ENCODE assay signal across 1 cellular context in the genomic region with DNA sequence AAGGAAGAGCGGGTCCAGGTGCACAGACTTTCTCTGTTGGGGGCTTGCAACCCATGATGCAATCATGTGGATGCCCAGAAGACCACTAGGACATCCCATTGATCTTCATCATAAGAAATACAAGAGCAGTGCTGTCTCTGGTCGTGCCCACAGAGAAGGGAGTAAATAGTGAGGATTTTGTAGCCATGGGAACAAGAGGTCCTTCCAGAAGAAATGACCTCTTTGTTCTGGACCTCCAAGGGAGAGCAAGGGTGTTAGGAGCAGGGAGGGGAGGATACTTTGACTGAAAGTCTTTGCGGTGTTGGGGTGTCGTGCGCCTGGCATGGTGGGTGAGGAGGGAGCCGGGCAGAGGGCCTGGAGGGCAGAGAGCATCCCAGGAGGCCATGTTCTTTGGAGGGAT.
TF ChIP-seq lines count a peak whose summit lies in the region.

No MANE protein-coding gene starts in this region.

TF ChIP-seq in HepG2, 621 proteins besides CTCF, POLR2A, EP300 and RAD21 (continued from another document):
- TF ChIP-seq, protein P1, sequence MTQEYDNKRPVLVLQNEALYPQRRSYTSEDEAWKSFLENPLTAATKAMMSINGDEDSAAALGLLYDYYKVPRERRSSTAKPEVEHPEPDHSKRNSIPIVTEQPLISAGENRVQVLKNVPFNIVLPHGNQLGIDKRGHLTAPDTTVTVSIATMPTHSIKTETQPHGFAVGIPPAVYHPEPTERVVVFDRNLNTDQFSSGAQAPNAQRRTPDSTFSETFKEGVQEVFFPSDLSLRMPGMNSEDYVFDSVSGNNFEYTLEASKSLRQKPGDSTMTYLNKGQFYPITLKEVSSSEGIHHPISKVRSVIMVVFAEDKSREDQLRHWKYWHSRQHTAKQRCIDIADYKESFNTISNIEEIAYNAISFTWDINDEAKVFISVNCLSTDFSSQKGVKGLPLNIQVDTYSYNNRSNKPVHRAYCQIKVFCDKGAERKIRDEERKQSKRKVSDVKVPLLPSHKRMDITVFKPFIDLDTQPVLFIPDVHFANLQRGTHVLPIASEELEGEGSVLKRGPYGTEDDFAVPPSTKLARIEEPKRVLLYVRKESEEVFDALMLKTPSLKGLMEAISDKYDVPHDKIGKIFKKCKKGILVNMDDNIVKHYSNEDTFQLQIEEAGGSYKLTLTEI (CRISPR knock-in tag; conservative IDR thresholded peaks at IDR 0.05) = no peak
- TF ChIP-seq, protein P2, sequence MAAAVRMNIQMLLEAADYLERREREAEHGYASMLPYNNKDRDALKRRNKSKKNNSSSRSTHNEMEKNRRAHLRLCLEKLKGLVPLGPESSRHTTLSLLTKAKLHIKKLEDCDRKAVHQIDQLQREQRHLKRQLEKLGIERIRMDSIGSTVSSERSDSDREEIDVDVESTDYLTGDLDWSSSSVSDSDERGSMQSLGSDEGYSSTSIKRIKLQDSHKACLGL (CRISPR knock-in tag; IDR thresholded peaks at IDR 0.05) = no peak
- TF ChIP-seq, protein P3, sequence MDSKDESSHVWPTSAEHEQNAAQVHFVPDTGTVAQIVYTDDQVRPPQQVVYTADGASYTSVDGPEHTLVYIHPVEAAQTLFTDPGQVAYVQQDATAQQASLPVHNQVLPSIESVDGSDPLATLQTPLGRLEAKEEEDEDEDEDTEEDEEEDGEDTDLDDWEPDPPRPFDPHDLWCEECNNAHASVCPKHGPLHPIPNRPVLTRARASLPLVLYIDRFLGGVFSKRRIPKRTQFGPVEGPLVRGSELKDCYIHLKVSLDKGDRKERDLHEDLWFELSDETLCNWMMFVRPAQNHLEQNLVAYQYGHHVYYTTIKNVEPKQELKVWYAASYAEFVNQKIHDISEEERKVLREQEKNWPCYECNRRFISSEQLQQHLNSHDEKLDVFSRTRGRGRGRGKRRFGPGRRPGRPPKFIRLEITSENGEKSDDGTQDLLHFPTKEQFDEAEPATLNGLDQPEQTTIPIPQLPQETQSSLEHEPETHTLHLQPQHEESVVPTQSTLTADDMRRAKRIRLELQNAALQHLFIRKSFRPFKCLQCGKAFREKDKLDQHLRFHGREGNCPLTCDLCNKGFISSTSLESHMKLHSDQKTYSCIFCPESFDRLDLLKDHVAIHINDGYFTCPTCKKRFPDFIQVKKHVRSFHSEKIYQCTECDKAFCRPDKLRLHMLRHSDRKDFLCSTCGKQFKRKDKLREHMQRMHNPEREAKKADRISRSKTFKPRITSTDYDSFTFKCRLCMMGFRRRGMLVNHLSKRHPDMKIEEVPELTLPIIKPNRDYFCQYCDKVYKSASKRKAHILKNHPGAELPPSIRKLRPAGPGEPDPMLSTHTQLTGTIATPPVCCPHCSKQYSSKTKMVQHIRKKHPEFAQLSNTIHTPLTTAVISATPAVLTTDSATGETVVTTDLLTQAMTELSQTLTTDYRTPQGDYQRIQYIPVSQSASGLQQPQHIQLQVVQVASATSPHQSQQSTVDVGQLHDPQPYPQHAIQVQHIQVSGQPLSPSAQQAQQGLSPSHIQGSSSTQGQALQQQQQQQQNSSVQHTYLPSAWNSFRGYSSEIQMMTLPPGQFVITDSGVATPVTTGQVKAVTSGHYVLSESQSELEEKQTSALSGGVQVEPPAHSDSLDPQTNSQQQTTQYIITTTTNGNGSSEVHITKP (CRISPR knock-in tag; IDR thresholded peaks at IDR 0.05; ENCODE audit: low read depth) = no peak
TF ChIP-seq in HepG2: peak in this region for 1.
